ENCODE assay signal across 8 cellular contexts in the genomic region with DNA sequence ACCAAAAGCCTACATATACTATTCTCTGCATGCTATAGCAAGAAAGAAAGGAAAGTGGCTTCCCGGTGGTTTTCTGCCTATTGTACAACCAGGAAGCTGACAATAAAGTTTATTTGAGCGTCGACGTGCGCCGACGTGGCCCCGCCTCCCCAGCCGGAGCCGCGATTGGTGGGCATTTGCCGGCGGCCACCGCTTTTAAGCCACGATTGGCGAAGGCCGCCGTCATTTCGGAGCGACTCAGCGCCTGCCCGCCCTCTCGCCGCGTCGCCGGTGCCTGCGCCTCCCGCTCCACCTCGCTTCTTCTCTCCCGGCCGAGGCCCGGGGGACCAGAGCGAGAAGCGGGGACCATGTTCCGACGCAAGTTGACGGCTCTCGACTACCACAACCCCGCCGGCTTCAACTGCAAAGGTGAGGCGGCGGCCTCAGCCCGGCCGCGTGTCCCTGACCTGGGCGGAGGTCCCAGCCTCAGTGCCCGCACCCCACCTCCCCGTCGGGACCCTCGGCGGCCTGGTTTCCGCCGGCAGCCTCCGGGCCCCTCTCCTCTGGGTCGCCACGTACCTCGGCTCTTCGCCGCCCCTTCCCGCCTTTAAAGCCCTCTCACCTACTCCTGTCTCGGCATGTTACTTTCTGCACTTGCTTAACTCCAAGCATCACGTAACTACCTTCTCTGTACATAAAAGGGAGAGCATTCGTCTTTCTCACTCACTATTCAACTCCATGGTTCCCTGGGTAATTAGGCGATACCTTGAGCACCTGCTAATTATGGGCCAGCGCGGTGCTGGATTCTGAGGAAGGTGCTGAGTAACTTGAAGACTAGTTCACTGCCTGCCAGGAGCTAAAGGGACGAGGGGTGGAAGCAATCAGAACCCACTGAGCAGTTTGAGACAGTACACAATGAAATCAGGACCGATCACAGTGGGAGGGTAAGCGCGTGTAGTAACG. TPM values are rescaled to one million over a fixed set of nuclear protein-coding genes. Genes with fewer than 3 reads are reported as not detected.
DNase-seq lines count a peak whose midpoint lies in the region; ATAC-seq, FAIRE-seq and TF ChIP-seq lines count a peak whose summit lies in the region.

A gene (plus strand): TSS at position 254 of the 942 bp plus-strand sequence. CDS start 94 bp downstream, at position 348.

- ATAC-seq in GM18870 (IDR thresholded peaks at IDR 0.05; ENCODE audit: unreplicated experiment) = peak; percentile 85
- ATAC-seq in HG03135 (IDR thresholded peaks at IDR 0.05; ENCODE audit: unreplicated experiment) = peak; percentile 92

- peaks cover 3% of the 10 kb centered on the region for H3K36me3 ChIP-seq in bronchial epithelial cell (ENCODE audit: control insufficient read depth, insufficient read depth, low read length)

- in situ Hi-C loops in ACHN (cut with HindIII; ENCODE audit: low pct_ligation_motif_present, low pct_unique_long_range_greater_than_20kb, low sequenced_read_pairs) = no loop called here

- H3K27me3 ChIP-seq in bronchial epithelial cell (ENCODE audit: control insufficient read depth, insufficient read depth, low read length) = no peaks in the 10 kb centered on the region

- DNase-seq in ACHN (peak; percentile 85), NCI-H2196 treated with DMSO at 0.1 percent for 48 hours (lab: John Stamatoyannopoulos, UW; ENCODE audit: unreplicated experiment) (peak; percentile 81), bronchial epithelial cell (ENCODE audit: low read depth) (peak; percentile 82), iPS-NIHi7 (ENCODE audit: extremely low spot score) (peak; percentile 97), smooth muscle cell of the brain vasculature (ENCODE audit: low read depth, low spot score) (peak; percentile 84)

- TF ChIP-seq CTCF in WI38 (IDR thresholded peaks at IDR 0.05; ENCODE audit: low read depth, low read length) = no peak
- no peak for TF ChIP-seq CTCF in bronchial epithelial cell (IDR thresholded peaks at IDR 0.05; ENCODE audit: insufficient read depth, low read length, severe bottlenecking)

- H3K4me3 ChIP-seq in WI38 (ENCODE audit: low read depth, low read length) (peak within 1 kb of the TSS; percentile 96), bronchial epithelial cell (ENCODE audit: low read depth, low read length) (peak within 1 kb of the TSS; percentile 82)

- no peak for FAIRE-seq in bronchial epithelial cell (lab: Jason Lieb, UNC)

RNA-seq across cellular contexts. Expression of the gene that starts here (rescaled TPM):
- 54.8 and 69.2 TPM in 2 replicates for total RNA-seq in bronchial epithelial cell

Comparison
In these comparisons a context has a peak if more than half of its experiments do, and no peak if none do; other contexts are left out.
1. Peak in every context shown above with its lines: DNase-seq, ATAC-seq and H3K4me3 ChIP-seq.